Comparison of ENCODE assay signal across 8 cellular contexts in genomic region chr12:131928765-131929529, GRCh38. TPM values are rescaled to one million over a fixed set of nuclear protein-coding genes. Genes with fewer than 3 reads are reported as not detected.
DNase-seq lines count a peak whose midpoint lies in the region; ATAC-seq, FAIRE-seq and TF ChIP-seq lines count a peak whose summit lies in the region.

PUS1 (plus strand) TSS chr12:131929276; CDS start chr12:131929723, 447 bp downstream.

- H3K4me3 ChIP-seq in epithelial cell of esophagus (ENCODE audit: low read length) (peak within 1 kb of the TSS; percentile 93), mucosa of descending colon (peak within 1 kb of the TSS; percentile 54)

- H3K36me3 ChIP-seq in mucosa of descending colon (ENCODE audit: low read depth) = peaks cover 3% of the 10 kb centered on the region

- H3K9me3 ChIP-seq in mucosa of descending colon = no peaks in the 10 kb centered on the region

- ATAC-seq in GM21526 (IDR thresholded peaks at IDR 0.05; ENCODE audit: low FRiP score, unreplicated experiment) = peak; percentile 61
- ATAC-seq in mucosa of descending colon = peak; percentile 94

- peak; percentile 96 for DNase-seq in D721Med (ENCODE audit: insufficient read length, low spot score)
- DNase-seq in HuH-7.5 (ENCODE audit: low spot score) = peak; percentile 94
- peak; percentile 95 for DNase-seq in OCI-M1 (lab: John Stamatoyannopoulos, UW)
- DNase-seq in activated T-cell treated with anti-CD3 and anti-CD28 coated beads for 24 hours (ENCODE audit: low read depth) = peak; percentile 91
- DNase-seq in epithelial cell of esophagus (ENCODE audit: low read depth) = peak; percentile 96
- DNase-seq in mucosa of descending colon = peak; percentile 94 to 96 (median 96)
- peak; percentile 80 to 89 for DNase-seq in stimulated activated CD8-positive, alpha-beta memory T cell treated with anti-CD3 and anti-CD28 coated beads, Interleukin-4, amount 100 ng/mL, for 1 hour (ENCODE audit: low read depth in 2 of 2, low spot score in 1 of 2)

- no peaks in the 10 kb centered on the region for H3K4me1 ChIP-seq in mucosa of descending colon (ENCODE audit: low read depth)

- intact Hi-C loops in mucosa of descending colon (cut with DNase I, micrococcal nuclease) = no loop called here

- no peak for TF ChIP-seq CTCF in D721Med (IDR thresholded peaks at IDR 0.05; ENCODE audit: insufficient read depth, missing control alignments)
- TF ChIP-seq CTCF in epithelial cell of esophagus (IDR thresholded peaks at IDR 0.05; ENCODE audit: insufficient read depth, low read depth, low read length, missing control alignments) = no peak
- no peak for TF ChIP-seq CTCF in mucosa of descending colon (IDR thresholded peaks at IDR 0.05)

- no peak for FAIRE-seq in D721Med (lab: Jason Lieb, UNC)

RNA-seq across cellular contexts. Expression of gene PUS1, which starts in this region (rescaled TPM):
- total RNA-seq in mucosa of descending colon = 10 to 100 TPM; 21.0 to 28.3 (median 22.9) TPM

Comparison
In these comparisons a context has a peak if more than half of its experiments do, and no peak if none do; other contexts are left out.
1. Peak in every context shown above with its lines: DNase-seq, ATAC-seq and H3K4me3 ChIP-seq.